1 cellular context compared by ENCODE assay signal in genomic region chr9:127224178-127224882, GRCh38.
TF ChIP-seq lines count a peak whose summit lies in the region.

No MANE protein-coding gene starts in this region.

TF ChIP-seq in HepG2, 621 proteins besides CTCF, POLR2A, EP300 and RAD21 (continued from another document):
- TF ChIP-seq ZNF552 (CRISPR knock-in tag; IDR thresholded peaks at IDR 0.05; ENCODE audit: borderline replicate concordance) (no peak), MYC (CRISPR knock-in tag; IDR thresholded peaks at IDR 0.05; ENCODE audit: borderline replicate concordance) (no peak; the same call in 1 of the 2 replicates), KMT2B (CRISPR knock-in tag; IDR thresholded peaks at IDR 0.05) (no peak), PAX8 (CRISPR knock-in tag; IDR thresholded peaks at IDR 0.05; ENCODE audit: borderline replicate concordance) (no peak), ZNF790 (CRISPR knock-in tag; IDR thresholded peaks at IDR 0.05; ENCODE audit: borderline replicate concordance) (no peak), ZNF839 (CRISPR knock-in tag; IDR thresholded peaks at IDR 0.05; ENCODE audit: borderline replicate concordance) (no peak), NR2F6 (IDR thresholded peaks at IDR 0.05) (no peak), NR2F6 (CRISPR knock-in tag; IDR thresholded peaks at IDR 0.05) (no peak), NFKBIZ (CRISPR knock-in tag; IDR thresholded peaks at IDR 0.05) (no peak), ZNF343 (CRISPR knock-in tag; IDR thresholded peaks at IDR 0.05) (no peak), ZNF746 (CRISPR knock-in tag; IDR thresholded peaks at IDR 0.05) (no peak), TCF7L2 (IDR thresholded peaks at IDR 0.05; ENCODE audit: low read depth, low read length) (no peak), SMC3 (IDR thresholded peaks at IDR 0.05; ENCODE audit: low read length) (no peak), BRD4 (CRISPR knock-in tag; IDR thresholded peaks at IDR 0.05) (no peak), LBX2 (CRISPR knock-in tag; IDR thresholded peaks at IDR 0.05; ENCODE audit: borderline replicate concordance) (no peak), LCORL (IDR thresholded peaks at IDR 0.05) (no peak), LCORL (CRISPR knock-in tag; IDR thresholded peaks at IDR 0.05) (peak; percentile 35), GABPA (IDR thresholded peaks at IDR 0.05; ENCODE audit: low read depth, low read length) (no peak), GABPA (CRISPR knock-in tag; IDR thresholded peaks at IDR 0.05; ENCODE audit: low read depth) (no peak), ZSCAN21 (CRISPR knock-in tag; IDR thresholded peaks at IDR 0.05; ENCODE audit: borderline replicate concordance) (0 out of 2 replicates have a peak, but pooled peaks have one; percentile 26), POLR2AphosphoS2 (IDR thresholded peaks at IDR 0.05; ENCODE audit: low read depth, low read length) (no peak), ZNF703 (CRISPR knock-in tag; IDR thresholded peaks at IDR 0.05; ENCODE audit: borderline replicate concordance) (no peak), ZNF282 (IDR thresholded peaks at IDR 0.05; ENCODE audit: partially characterized antibody) (no peak), ZNF564 (CRISPR knock-in tag; IDR thresholded peaks at IDR 0.05) (peak; percentile 34; the same call in 1 of the 2 replicates), CCAR2 (optimal IDR thresholded peaks at IDR 0.05; ENCODE audit: low read depth, low read length) (no peak), ZBTB44 (CRISPR knock-in tag; IDR thresholded peaks at IDR 0.05) (no peak), STAT5B (CRISPR knock-in tag; IDR thresholded peaks at IDR 0.05) (no peak), PAWR (CRISPR knock-in tag; IDR thresholded peaks at IDR 0.05; ENCODE audit: borderline replicate concordance) (0 out of 2 replicates have a peak, but pooled peaks have one; percentile 71), ZNF17 (CRISPR knock-in tag; IDR thresholded peaks at IDR 0.05) (no peak), REL (CRISPR knock-in tag; conservative IDR thresholded peaks at IDR 0.05) (no peak), PHF20 (CRISPR knock-in tag; IDR thresholded peaks at IDR 0.05) (peak; percentile 47; the same call in 1 of the 2 replicates), ZNF782 (CRISPR knock-in tag; IDR thresholded peaks at IDR 0.05; ENCODE audit: borderline replicate concordance) (no peak; the same call in 1 of the 2 replicates), ZNF33B (CRISPR knock-in tag; IDR thresholded peaks at IDR 0.05) (peak; percentile 44; the same call in 1 of the 2 replicates), GMEB1 (CRISPR knock-in tag; IDR thresholded peaks at IDR 0.05; ENCODE audit: borderline replicate concordance) (no peak; the same call in 1 of the 2 replicates), ZSCAN20 (CRISPR knock-in tag; IDR thresholded peaks at IDR 0.05; ENCODE audit: borderline replicate concordance) (no peak), SP1 (IDR thresholded peaks at IDR 0.05) (peak; percentile 58; the same call in 1 of the 2 replicates), SP1 (CRISPR knock-in tag; IDR thresholded peaks at IDR 0.05) (peak; percentile 73), ZFY (CRISPR knock-in tag; IDR thresholded peaks at IDR 0.05) (peak; percentile 78), DR1 (CRISPR knock-in tag; IDR thresholded peaks at IDR 0.05) (no peak), KDM5A (IDR thresholded peaks at IDR 0.05; ENCODE audit: borderline replicate concordance, low read length) (no peak; the same call in 1 of the 2 replicates), BCL6 (CRISPR knock-in tag; IDR thresholded peaks at IDR 0.05) (no peak), ZNF441 (CRISPR knock-in tag; IDR thresholded peaks at IDR 0.05; ENCODE audit: borderline replicate concordance) (0 out of 2 replicates have a peak, but pooled peaks have one; percentile 29), FOXO1 (CRISPR knock-in tag; IDR thresholded peaks at IDR 0.05) (no peak), PITX1 (CRISPR knock-in tag; IDR thresholded peaks at IDR 0.05) (peak; percentile 27; the same call in 1 of the 2 replicates), ZNF512B (CRISPR knock-in tag; IDR thresholded peaks at IDR 0.05; ENCODE audit: borderline replicate concordance) (no peak), REPIN1 (CRISPR knock-in tag; IDR thresholded peaks at IDR 0.05; ENCODE audit: borderline replicate concordance, low read depth) (no peak), ZNF572 (CRISPR knock-in tag; IDR thresholded peaks at IDR 0.05) (no peak), ZNF160 (CRISPR knock-in tag; IDR thresholded peaks at IDR 0.05) (0 out of 2 replicates have a peak, but pooled peaks have one; percentile 32), SAP130 (CRISPR knock-in tag; IDR thresholded peaks at IDR 0.05; ENCODE audit: low read depth) (peak; percentile 69), GABPB1 (CRISPR knock-in tag; IDR thresholded peaks at IDR 0.05) (peak; percentile 29; the same call in 1 of the 2 replicates), RARG (CRISPR knock-in tag; IDR thresholded peaks at IDR 0.05; ENCODE audit: low read depth) (no peak), ZGPAT (CRISPR knock-in tag; IDR thresholded peaks at IDR 0.05) (0 out of 2 replicates have a peak, but pooled peaks have one; percentile 24), MIXL1 (CRISPR knock-in tag; IDR thresholded peaks at IDR 0.05) (no peak), MBNL3 (CRISPR knock-in tag; conservative IDR thresholded peaks at IDR 0.05) (no peak), ATF7 (IDR thresholded peaks at IDR 0.05) (no peak), ATF7 (CRISPR knock-in tag; IDR thresholded peaks at IDR 0.05) (no peak), ZNF558 (CRISPR knock-in tag; IDR thresholded peaks at IDR 0.05; ENCODE audit: borderline replicate concordance) (peak; percentile 43; the same call in 1 of the 2 replicates), JDP2 (CRISPR knock-in tag; IDR thresholded peaks at IDR 0.05; ENCODE audit: borderline replicate concordance) (no peak)
- TF ChIP-seq, protein P1, sequence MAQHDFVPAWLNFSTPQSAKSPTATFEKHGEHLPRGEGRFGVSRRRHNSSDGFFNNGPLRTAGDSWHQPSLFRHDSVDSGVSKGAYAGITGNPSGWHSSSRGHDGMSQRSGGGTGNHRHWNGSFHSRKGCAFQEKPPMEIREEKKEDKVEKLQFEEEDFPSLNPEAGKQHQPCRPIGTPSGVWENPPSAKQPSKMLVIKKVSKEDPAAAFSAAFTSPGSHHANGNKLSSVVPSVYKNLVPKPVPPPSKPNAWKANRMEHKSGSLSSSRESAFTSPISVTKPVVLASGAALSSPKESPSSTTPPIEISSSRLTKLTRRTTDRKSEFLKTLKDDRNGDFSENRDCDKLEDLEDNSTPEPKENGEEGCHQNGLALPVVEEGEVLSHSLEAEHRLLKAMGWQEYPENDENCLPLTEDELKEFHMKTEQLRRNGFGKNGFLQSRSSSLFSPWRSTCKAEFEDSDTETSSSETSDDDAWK (CRISPR knock-in tag; IDR thresholded peaks at IDR 0.05): no peak
- TF ChIP-seq, protein P2, sequence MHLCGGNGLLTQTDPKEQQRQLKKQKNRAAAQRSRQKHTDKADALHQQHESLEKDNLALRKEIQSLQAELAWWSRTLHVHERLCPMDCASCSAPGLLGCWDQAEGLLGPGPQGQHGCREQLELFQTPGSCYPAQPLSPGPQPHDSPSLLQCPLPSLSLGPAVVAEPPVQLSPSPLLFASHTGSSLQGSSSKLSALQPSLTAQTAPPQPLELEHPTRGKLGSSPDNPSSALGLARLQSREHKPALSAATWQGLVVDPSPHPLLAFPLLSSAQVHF (CRISPR knock-in tag; IDR thresholded peaks at IDR 0.05): no peak
- TF ChIP-seq, protein P3, sequence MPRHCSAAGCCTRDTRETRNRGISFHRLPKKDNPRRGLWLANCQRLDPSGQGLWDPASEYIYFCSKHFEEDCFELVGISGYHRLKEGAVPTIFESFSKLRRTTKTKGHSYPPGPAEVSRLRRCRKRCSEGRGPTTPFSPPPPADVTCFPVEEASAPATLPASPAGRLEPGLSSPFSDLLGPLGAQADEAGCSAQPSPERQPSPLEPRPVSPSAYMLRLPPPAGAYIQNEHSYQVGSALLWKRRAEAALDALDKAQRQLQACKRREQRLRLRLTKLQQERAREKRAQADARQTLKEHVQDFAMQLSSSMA (CRISPR knock-in tag; IDR thresholded peaks at IDR 0.05): no peak
- TF ChIP-seq, protein P4, sequence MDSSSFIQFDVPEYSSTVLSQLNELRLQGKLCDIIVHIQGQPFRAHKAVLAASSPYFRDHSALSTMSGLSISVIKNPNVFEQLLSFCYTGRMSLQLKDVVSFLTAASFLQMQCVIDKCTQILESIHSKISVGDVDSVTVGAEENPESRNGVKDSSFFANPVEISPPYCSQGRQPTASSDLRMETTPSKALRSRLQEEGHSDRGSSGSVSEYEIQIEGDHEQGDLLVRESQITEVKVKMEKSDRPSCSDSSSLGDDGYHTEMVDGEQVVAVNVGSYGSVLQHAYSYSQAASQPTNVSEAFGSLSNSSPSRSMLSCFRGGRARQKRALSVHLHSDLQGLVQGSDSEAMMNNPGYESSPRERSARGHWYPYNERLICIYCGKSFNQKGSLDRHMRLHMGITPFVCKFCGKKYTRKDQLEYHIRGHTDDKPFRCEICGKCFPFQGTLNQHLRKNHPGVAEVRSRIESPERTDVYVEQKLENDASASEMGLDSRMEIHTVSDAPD (CRISPR knock-in tag; IDR thresholded peaks at IDR 0.05): no peak
TF ChIP-seq in HepG2: peak in this region for 114.
